Comparison of ENCODE assay signal across 7 cellular contexts in the genomic region with DNA sequence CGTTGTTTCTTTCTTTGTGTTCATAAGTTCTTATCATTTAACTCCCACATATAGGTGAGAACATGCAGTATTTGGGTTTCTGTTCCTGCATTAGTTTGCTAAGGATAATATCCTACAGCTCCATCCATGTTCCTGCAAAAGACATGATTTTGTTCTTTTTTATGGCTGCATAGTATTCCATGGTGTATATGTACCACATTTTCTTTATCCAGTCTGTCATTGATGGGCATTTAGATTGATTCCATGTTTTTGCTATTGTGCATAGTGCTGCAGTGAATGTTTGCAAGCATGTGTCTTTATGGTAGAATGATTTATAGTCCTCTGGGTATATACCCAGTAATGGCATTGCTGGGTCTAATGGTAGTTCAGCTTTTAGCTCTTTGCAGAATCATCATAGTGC. TPM values are rescaled to one million over a fixed set of nuclear protein-coding genes. Genes with fewer than 3 reads are reported as not detected.
"Had no signal": no experiment of that assay in that cellular context is flagged by ENCODE, and none has a peak within 500 bp of the region (broad histone marks: within the 10 kb centered on the region; RNA-seq: fewer than 3 reads in every experiment).

No MANE protein-coding gene starts in this region.

RNA-seq across cellular contexts. Expression of gene SOSTDC1, which starts 9.2 kb away (rescaled TPM):
- total RNA-seq: dermis microvascular lymphatic vessel endothelial cell, endothelial cell of umbilical vein, epithelial cell of proximal tubule, fibroblast of villous mesenchyme, foreskin keratinocyte, gastrocnemius medialis, glomerular endothelial cell had no signal
- polyA plus RNA-seq: endothelial cell of umbilical vein had no signal
